15 cellular contexts compared by ENCODE assay signal in genomic region chr17:28170771-28171170, GRCh38.
DNase-seq lines count a peak whose midpoint lies in the region; ATAC-seq, FAIRE-seq and TF ChIP-seq lines count a peak whose summit lies in the region.
"Had no signal": no experiment of that assay in that cellular context is flagged by ENCODE, and none has a peak within 500 bp of the region (broad histone marks: within the 10 kb centered on the region; RNA-seq: fewer than 3 reads in every experiment).

No MANE protein-coding gene starts in this region.

- peak; percentile 28 for FAIRE-seq in endothelial cell of umbilical vein (lab: Jason Lieb, UNC)

- H3K18ac ChIP-seq in H9 (ENCODE audit: insufficient read length, low read depth, low read length) = no peak overlapping the region

- no peak for TF ChIP-seq CTCF in H9 (conservative IDR thresholded peaks at IDR 0.05)
- TF ChIP-seq CTCF in WTC11 (IDR thresholded peaks at IDR 0.05) = no peak
- TF ChIP-seq CTCF in endothelial cell of umbilical vein (IDR thresholded peaks at IDR 0.05; ENCODE audit: extremely low read depth in 1 of 2, insufficient read depth in 1 of 2, low read depth in 1 of 2, low read length in 2 of 2) = no peak
- no peak for TF ChIP-seq CTCF in tibial nerve (IDR thresholded peaks at IDR 0.05)
- TF ChIP-seq CTCF in CD4-positive, alpha-beta T cell (IDR thresholded peaks at IDR 0.05) = no peak
- TF ChIP-seq CTCF in vagina (IDR thresholded peaks at IDR 0.05) = no peak

- H3K4me3 Mint-ChIP-seq in H9 (no peak overlapping the region), WTC11 (no peak overlapping the region)
- no peak overlapping the region for H3K4me3 Mint-ChIP-seq in CD4-positive, alpha-beta T cell

- no peaks in the 10 kb centered on the region for H3K79me1 ChIP-seq in H9 (ENCODE audit: insufficient read depth, low read depth, low read length, poor library complexity, severe bottlenecking)

- H3K79me2 ChIP-seq in H9 (ENCODE audit: insufficient read depth, low read length) = no peaks in the 10 kb centered on the region
- H3K79me2 ChIP-seq in endothelial cell of umbilical vein (ENCODE audit: control insufficient read depth, insufficient read depth, low read length) = no peaks in the 10 kb centered on the region

- no peaks in the 10 kb centered on the region for H3K9me1 ChIP-seq in endothelial cell of umbilical vein (replicated peaks; ENCODE audit: control insufficient read depth, extremely low read depth, insufficient read depth, low read length)

- H3K56ac ChIP-seq in H9 (ENCODE audit: insufficient read length, low read depth, low read length) = no peak overlapping the region

- no peak for ATAC-seq in WTC11
- ATAC-seq in CD4-positive, alpha-beta T cell (ENCODE audit: poor library complexity) = no peak

- H3K36me3 ChIP-seq in endothelial cell of umbilical vein (ENCODE audit: control insufficient read depth in 2 of 2, extremely low read depth in 1 of 2, insufficient read depth in 2 of 2, low read length in 2 of 2) = peaks cover 0 to 4% of the 10 kb centered on the region in 2 experiments
- peaks cover 0 to 35% (median 0%) of the 10 kb centered on the region in 3 donors for H3K36me3 ChIP-seq in tibial nerve
- H3K36me3 ChIP-seq in vagina = peaks cover 0 to 23% of the 10 kb centered on the region in 2 donors
- H3K36me3 ChIP-seq: HAP-1 had no signal

- H2AK5ac ChIP-seq in H9 (ENCODE audit: insufficient read length, low read length) = no peak overlapping the region

- no peak overlapping the region for H2BK15ac ChIP-seq in H9 (ENCODE audit: low read depth, low read length)

- H2AFZ ChIP-seq in H9 (ENCODE audit: low read length) = no peak overlapping the region
- no peak overlapping the region for H2AFZ ChIP-seq in endothelial cell of umbilical vein (ENCODE audit: low read depth, low read length)

- H3K9ac ChIP-seq in H9 (ENCODE audit: extremely low read depth, insufficient read length, low read length) (no peak overlapping the region), endothelial cell of umbilical vein (replicated peaks; ENCODE audit: extremely low read depth, insufficient read depth, low read length) (no peak overlapping the region)
- H3K9ac ChIP-seq: KMS-11 had no signal

- no peak overlapping the region for H2BK20ac ChIP-seq in H9 (ENCODE audit: low read depth, low read length, poor library complexity, severe bottlenecking)

- peaks cover 12 to 31% (median 29%) of the 10 kb centered on the region in 3 experiments for H3K36me3 Mint-ChIP-seq in H9 (ENCODE audit: insufficient read depth in 1 of 3, low read depth in 3 of 3)
- H3K36me3 Mint-ChIP-seq in WTC11 = peaks cover 27% of the 10 kb centered on the region
- peaks cover 61% of the 10 kb centered on the region for H3K36me3 Mint-ChIP-seq in CD4-positive, alpha-beta T cell (ENCODE audit: low read depth)

- H3K9me3 ChIP-seq in H9 (ENCODE audit: control insufficient read depth, low read depth, low read length) = no peaks in the 10 kb centered on the region
- no peaks in the 10 kb centered on the region for H3K9me3 ChIP-seq in endothelial cell of umbilical vein (replicated peaks; ENCODE audit: control insufficient read depth, insufficient read depth, low read length)
- H3K9me3 ChIP-seq in tibial nerve = no peaks in the 10 kb centered on the region
- no peaks in the 10 kb centered on the region for H3K9me3 ChIP-seq in CD4-positive, alpha-beta T cell (ENCODE audit: control insufficient read depth, low read length)
- H3K9me3 ChIP-seq in vagina = no peaks in the 10 kb centered on the region
- H3K9me3 ChIP-seq: HAP-1, MG63 had no signal

- H3K23me2 ChIP-seq in H9 (ENCODE audit: insufficient read length, low read depth, low read length, poor library complexity, severe bottlenecking) = no peaks in the 10 kb centered on the region

- no TSS peak for BruUV-seq in endothelial cell of umbilical vein (replicated peaks; lab: Mats Ljungman, UMichigan)

- no peak overlapping the region for H2BK120ac ChIP-seq in H9 (ENCODE audit: low read depth, low read length, poor library complexity, severe bottlenecking)

- H3K4me2 ChIP-seq in H9 (ENCODE audit: insufficient read depth, insufficient read length, low read length) = no peak overlapping the region
- peak overlapping the region; percentile 65 for H3K4me2 ChIP-seq in endothelial cell of umbilical vein (ENCODE audit: insufficient read depth, low read length)
- H3K4me2 ChIP-seq: KMS-11 had no signal

- CTCF ChIA-PET in WTC11 (lab: Charles Lee) (interaction anchor here (1.5 kb wide), 1 partner anchor 81 kb away, joined by 7 read pairs; no protein-coding TSS in a partner anchor), endothelial cell of umbilical vein (lab: Charles Lee) (interaction anchor here (0.6 to 1.5 kb wide), 4 partner anchors 18 to 185 kb away, joined by 3 to 5 read pairs (median 3); no protein-coding TSS in a partner anchor)
- CTCF ChIA-PET in CD4-positive, alpha-beta T cell (lab: Charles Lee) = no interaction called here

- no peak overlapping the region for H4K91ac ChIP-seq in H9 (ENCODE audit: insufficient read length, low read depth, low read length)

- H3K27ac Mint-ChIP-seq in H9 (peak overlapping the region; percentile 7 to 71 (median 49); a peak in 4 of 7 replicates), WTC11 (peak overlapping the region; percentile 95)
- no peak overlapping the region for H3K27ac Mint-ChIP-seq in CD4-positive, alpha-beta T cell

- H3K27me3 Mint-ChIP-seq in H9 (ENCODE audit: low read depth) (no peaks in the 10 kb centered on the region), WTC11 (ENCODE audit: low read depth) (no peaks in the 10 kb centered on the region)
- H3K27me3 Mint-ChIP-seq in CD4-positive, alpha-beta T cell = no peaks in the 10 kb centered on the region

- H3K4me1 Mint-ChIP-seq in H9 (peaks cover 44 to 45% of the 10 kb centered on the region in 2 experiments), WTC11 (peaks cover 50% of the 10 kb centered on the region)
- peaks cover 18% of the 10 kb centered on the region for H3K4me1 Mint-ChIP-seq in CD4-positive, alpha-beta T cell (ENCODE audit: low read depth)

- no peak overlapping the region for H2BK5ac ChIP-seq in H9 (ENCODE audit: insufficient read length, low read length)

- DNase-seq in H9 (no peak), WTC11 (ENCODE audit: low spot score) (no peak), endothelial cell of umbilical vein (ENCODE audit: low read depth, low spot score) (peak; percentile 69), amygdala (lab: John Stamatoyannopoulos, UW) (no peak), tibial nerve (ENCODE audit: low spot score in 2 of 2) (no peak), vagina (ENCODE audit: extremely low spot score in 2 of 2) (no peak)
- no peak for DNase-seq in CD4-positive, alpha-beta T cell
- DNase-seq: DMS 273 treated with DMSO at 0.1 percent for 48 hours, MG63, NCI-H1092 treated with DMSO at 0.1 percent for 48 hours, NCI-H1694, NCI-H748 treated with DMSO at 0.1 percent for 48 hours, Right ventricle myocardium superior had no signal

- H4K20me1 ChIP-seq in H9 (ENCODE audit: control insufficient read depth, insufficient read depth, insufficient read length) (no peaks in the 10 kb centered on the region), endothelial cell of umbilical vein (replicated peaks; ENCODE audit: control insufficient read depth, extremely low read depth, insufficient read depth, low read length) (no peaks in the 10 kb centered on the region)

- POLR2A ChIA-PET in WTC11 (lab: Charles Lee) (no interaction called here), endothelial cell of umbilical vein (lab: Charles Lee) (interaction anchor here (1.3 kb wide), 1 partner anchor 130 kb away, joined by 3 read pairs; no protein-coding TSS in a partner anchor)
- POLR2A ChIA-PET in CD4-positive, alpha-beta T cell (lab: Charles Lee) = no interaction called here

- no peak overlapping the region for H4K8ac ChIP-seq in H9 (replicated peaks; ENCODE audit: insufficient read length, low read depth, low read length)

- no peak overlapping the region for H3K14ac ChIP-seq in H9 (ENCODE audit: insufficient read depth, low read length)

- H3T11ph ChIP-seq in H9 (ENCODE audit: low read length) = no peak overlapping the region

- TF ChIP-seq POLR2A in endothelial cell of umbilical vein (IDR thresholded peaks at IDR 0.05; ENCODE audit: low read depth, low read length) (no peak), tibial nerve (IDR thresholded peaks at IDR 0.05) (no peak), vagina (IDR thresholded peaks at IDR 0.05) (no peak)

- intact Hi-C loops in endothelial cell of umbilical vein (cut with micrococcal nuclease) (loop anchor here (5.0 kb wide), 1 partner anchor 278 kb away; the partner anchor contains the start of gene LYRM9), vagina (cut with DNase I) (no loop called here)
- intact Hi-C loops in CD4-positive, alpha-beta T cell (cut with DNase I, micrococcal nuclease) = no loop called here

- no peak overlapping the region for H4K5ac ChIP-seq in H9 (ENCODE audit: insufficient read length, low read depth, low read length)

- H3K9me3 Mint-ChIP-seq in H9 = no peaks in the 10 kb centered on the region
- H3K9me3 Mint-ChIP-seq in WTC11 = no peaks in the 10 kb centered on the region
- H3K9me3 Mint-ChIP-seq in CD4-positive, alpha-beta T cell = no peaks in the 10 kb centered on the region

- no peak overlapping the region for H3K23ac ChIP-seq in H9 (ENCODE audit: insufficient read length, low read depth, low read length)

- H3K4me1 ChIP-seq in H9 (ENCODE audit: insufficient read depth, low read length) = peaks cover 12% of the 10 kb centered on the region; the same call in 1 of the 2 replicates
- peaks cover 45% of the 10 kb centered on the region for H3K4me1 ChIP-seq in endothelial cell of umbilical vein (ENCODE audit: control insufficient read depth, extremely low read depth, insufficient read depth, low read length)
- no peaks in the 10 kb centered on the region for H3K4me1 ChIP-seq in tibial nerve
- no peaks in the 10 kb centered on the region for H3K4me1 ChIP-seq in vagina

- no peak for TF ChIP-seq EP300 in tibial nerve (IDR thresholded peaks at IDR 0.05)

- dilution Hi-C loops in endothelial cell of umbilical vein (cut with MboI; ENCODE audit: extremely low pct_ligation_motif_present, low sequenced_read_pairs) = no loop called here

- H3K4ac ChIP-seq in H9 (ENCODE audit: low read depth, low read length) = no peak overlapping the region

- H3K27ac ChIP-seq in H9 (ENCODE audit: insufficient read length, low read depth, low read length) (peak overlapping the region; percentile 89), endothelial cell of umbilical vein (ENCODE audit: insufficient read depth, low read depth, low read length) (peak overlapping the region; percentile 60), tibial nerve (no peak overlapping the region), vagina (no peak overlapping the region)
- no peak overlapping the region for H3K27ac ChIP-seq in CD4-positive, alpha-beta T cell (ENCODE audit: low read depth, low read length)
- H3K27ac ChIP-seq: KMS-11 had no signal

- H3K4me3 ChIP-seq in endothelial cell of umbilical vein (replicated peaks in 1 of 3; ENCODE audit: insufficient read depth in 1 of 3, low read depth in 1 of 3, low read length in 3 of 3) (no peak overlapping the region), tibial nerve (no peak overlapping the region), vagina (no peak overlapping the region)
- H3K4me3 ChIP-seq: HAP-1, MG63 had no signal

- H3K27me3 ChIP-seq in H9 (ENCODE audit: insufficient read depth, low read length) = no peaks in the 10 kb centered on the region
- H3K27me3 ChIP-seq in endothelial cell of umbilical vein (ENCODE audit: control insufficient read depth in 2 of 2, insufficient read depth in 2 of 2, low read length in 2 of 2) = no peaks in the 10 kb centered on the region
- no peaks in the 10 kb centered on the region for H3K27me3 ChIP-seq in tibial nerve
- H3K27me3 ChIP-seq in CD4-positive, alpha-beta T cell (ENCODE audit: control insufficient read depth, insufficient read depth, low read length) = no peaks in the 10 kb centered on the region
- no peaks in the 10 kb centered on the region for H3K27me3 ChIP-seq in vagina
- H3K27me3 ChIP-seq: MG63 had no signal

- H2BK12ac ChIP-seq in H9 (ENCODE audit: insufficient read length, low read depth, low read length) = no peak overlapping the region

Comparison
In these comparisons a context has a peak if more than half of its experiments do, and no peak if none do; other contexts are left out.
1. H3K27ac ChIP-seq: peak in H9 (single experiment) and endothelial cell of umbilical vein (single experiment); none in tibial nerve (0 of 4), CD4-positive, alpha-beta T cell (single experiment) and vagina (single experiment).